Comparison of ENCODE assay signal across 2 cellular contexts in the genomic region with DNA sequence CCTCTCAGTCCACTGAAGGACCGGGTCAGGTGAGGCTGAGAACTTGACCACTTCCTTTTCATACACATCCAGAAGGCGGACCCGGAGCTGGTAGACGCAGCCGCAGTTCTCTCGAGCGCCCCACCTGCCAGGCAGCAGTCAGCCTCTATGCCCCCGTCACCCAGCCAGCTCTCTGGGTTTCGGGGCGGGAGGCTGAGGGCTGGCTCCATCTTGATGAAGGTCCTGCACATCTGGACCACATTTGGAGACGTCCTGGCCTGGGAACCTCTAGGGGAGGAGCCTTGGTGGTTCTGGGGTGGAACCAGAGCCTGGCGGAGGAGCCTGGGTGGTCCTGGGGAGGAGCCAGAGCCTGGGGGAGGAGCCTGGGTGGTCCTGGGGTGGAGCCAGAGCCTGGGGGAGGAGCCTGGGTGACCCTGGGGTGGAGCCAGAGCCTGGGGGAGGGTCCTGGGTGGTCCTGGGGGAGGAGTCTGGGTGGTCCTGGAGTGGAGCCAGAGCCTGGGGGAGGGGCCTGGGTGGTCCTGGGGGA.
TF ChIP-seq lines count a peak whose summit lies in the region.

No MANE protein-coding gene starts in this region.

TF ChIP-seq in HEK293, 187 proteins besides CTCF, POLR2A, EP300 and RAD21:
- TF ChIP-seq ZNF530 (tag by site-specific recombination; IDR thresholded peaks at IDR 0.05; ENCODE audit: low read depth) (no peak), ZBTB6 (tag by site-specific recombination; IDR thresholded peaks at IDR 0.05) (peak; percentile 77), ZNF585B (tag by site-specific recombination; IDR thresholded peaks at IDR 0.05) (no peak)

TF ChIP-seq in HepG2, 621 proteins besides CTCF, POLR2A, EP300 and RAD21:
- TF ChIP-seq FOXK2 (IDR thresholded peaks at IDR 0.05), result no peak
- TF ChIP-seq AGO2 (optimal IDR thresholded peaks at IDR 0.05; ENCODE audit: low read depth, low read length), result peak; percentile 71
